Comparison of ENCODE assay signal across 1 cellular context in the genomic region with DNA sequence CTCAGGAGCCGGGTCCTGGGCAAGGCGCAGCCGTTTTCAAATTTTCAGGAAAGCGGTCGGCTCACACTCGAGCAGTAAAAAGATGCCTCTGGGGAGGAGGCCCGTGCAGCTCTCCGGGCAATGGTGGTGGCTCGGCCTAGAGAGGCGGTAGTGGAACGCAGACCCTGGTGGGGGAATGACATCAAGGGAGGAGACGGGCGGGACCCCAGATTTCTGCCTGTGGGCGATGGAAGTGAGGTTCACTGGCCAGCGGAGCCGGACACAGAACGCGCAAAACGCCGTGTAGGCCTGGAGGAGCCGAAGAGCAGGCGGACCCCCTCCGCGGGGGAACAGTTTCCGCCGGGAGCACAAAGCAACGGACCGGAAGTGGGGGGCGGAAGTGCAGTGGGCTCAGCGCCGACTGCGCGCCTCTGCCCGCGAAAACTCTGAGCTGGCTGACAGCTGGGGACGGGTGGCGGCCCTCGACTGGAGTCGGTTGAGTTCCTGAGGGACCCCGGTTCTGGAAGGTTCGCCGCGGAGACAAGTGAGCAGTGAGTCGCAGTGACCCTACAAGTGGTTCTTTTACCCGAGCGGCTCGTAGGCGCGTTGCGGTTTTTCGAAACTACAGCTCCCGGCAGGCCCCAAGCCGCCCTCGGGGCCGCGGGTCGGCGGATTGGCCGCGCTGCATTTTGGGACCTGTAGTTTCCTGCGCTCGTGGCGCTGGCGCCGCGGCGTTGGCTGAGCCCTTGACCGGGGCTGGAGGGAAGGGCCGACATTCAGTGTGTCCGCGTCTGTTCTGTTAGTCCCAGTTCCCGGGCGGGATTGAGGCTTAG.
TF ChIP-seq lines count a peak whose summit lies in the region.

RTEL1 (plus strand) TSS at position 376 of the 812 bp plus-strand sequence. CDS start 1,091 bp downstream, outside the sequence.

TF ChIP-seq in GM12878, 131 proteins besides CTCF, POLR2A, EP300 and RAD21 (continued from another document):
- TF ChIP-seq ATF3 (IDR thresholded peaks at IDR 0.05; ENCODE audit: borderline replicate concordance, extremely low read depth, low read depth, low read length): no peak
- no peak for TF ChIP-seq SUZ12 (IDR thresholded peaks at IDR 0.05; ENCODE audit: unreplicated experiment)
- peak; percentile 42; the same call in 1 of the 2 replicates for TF ChIP-seq ATF7 (IDR thresholded peaks at IDR 0.05; ENCODE audit: low read depth)
- peak; percentile 93 for TF ChIP-seq RUNX3 (IDR thresholded peaks at IDR 0.05; ENCODE audit: low read length)
- TF ChIP-seq MYB (IDR thresholded peaks at IDR 0.05; ENCODE audit: borderline replicate concordance, low read depth, low read length): no peak
- TF ChIP-seq ZNF207 (IDR thresholded peaks at IDR 0.05; ENCODE audit: borderline replicate concordance): peak; percentile 97
- TF ChIP-seq, protein P1, sequence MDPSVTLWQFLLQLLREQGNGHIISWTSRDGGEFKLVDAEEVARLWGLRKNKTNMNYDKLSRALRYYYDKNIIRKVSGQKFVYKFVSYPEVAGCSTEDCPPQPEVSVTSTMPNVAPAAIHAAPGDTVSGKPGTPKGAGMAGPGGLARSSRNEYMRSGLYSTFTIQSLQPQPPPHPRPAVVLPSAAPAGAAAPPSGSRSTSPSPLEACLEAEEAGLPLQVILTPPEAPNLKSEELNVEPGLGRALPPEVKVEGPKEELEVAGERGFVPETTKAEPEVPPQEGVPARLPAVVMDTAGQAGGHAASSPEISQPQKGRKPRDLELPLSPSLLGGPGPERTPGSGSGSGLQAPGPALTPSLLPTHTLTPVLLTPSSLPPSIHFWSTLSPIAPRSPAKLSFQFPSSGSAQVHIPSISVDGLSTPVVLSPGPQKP (IDR thresholded peaks at IDR 0.05; ENCODE audit: low read depth, low read length): peak; percentile 78
- no peak; the same call in 1 of the 2 replicates for TF ChIP-seq ZNF622 (IDR thresholded peaks at IDR 0.05)
- no peak for TF ChIP-seq CUX1 (IDR thresholded peaks at IDR 0.05; ENCODE audit: insufficient replicate concordance, low read depth, low read length)
- peak; percentile 94 for TF ChIP-seq NR2C1 (IDR thresholded peaks at IDR 0.05)
- TF ChIP-seq, protein P2, sequence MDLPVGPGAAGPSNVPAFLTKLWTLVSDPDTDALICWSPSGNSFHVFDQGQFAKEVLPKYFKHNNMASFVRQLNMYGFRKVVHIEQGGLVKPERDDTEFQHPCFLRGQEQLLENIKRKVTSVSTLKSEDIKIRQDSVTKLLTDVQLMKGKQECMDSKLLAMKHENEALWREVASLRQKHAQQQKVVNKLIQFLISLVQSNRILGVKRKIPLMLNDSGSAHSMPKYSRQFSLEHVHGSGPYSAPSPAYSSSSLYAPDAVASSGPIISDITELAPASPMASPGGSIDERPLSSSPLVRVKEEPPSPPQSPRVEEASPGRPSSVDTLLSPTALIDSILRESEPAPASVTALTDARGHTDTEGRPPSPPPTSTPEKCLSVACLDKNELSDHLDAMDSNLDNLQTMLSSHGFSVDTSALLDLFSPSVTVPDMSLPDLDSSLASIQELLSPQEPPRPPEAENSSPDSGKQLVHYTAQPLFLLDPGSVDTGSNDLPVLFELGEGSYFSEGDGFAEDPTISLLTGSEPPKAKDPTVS (IDR thresholded peaks at IDR 0.05; ENCODE audit: low read depth, low read length): 0 out of 2 replicates have a peak, but pooled peaks have one; percentile 16
- no peak for TF ChIP-seq KAT2A (conservative IDR thresholded peaks at IDR 0.05; ENCODE audit: control insufficient read depth, low read depth, low read length)
- TF ChIP-seq CHD4 (IDR thresholded peaks at IDR 0.05): no peak
- TF ChIP-seq, protein P3, sequence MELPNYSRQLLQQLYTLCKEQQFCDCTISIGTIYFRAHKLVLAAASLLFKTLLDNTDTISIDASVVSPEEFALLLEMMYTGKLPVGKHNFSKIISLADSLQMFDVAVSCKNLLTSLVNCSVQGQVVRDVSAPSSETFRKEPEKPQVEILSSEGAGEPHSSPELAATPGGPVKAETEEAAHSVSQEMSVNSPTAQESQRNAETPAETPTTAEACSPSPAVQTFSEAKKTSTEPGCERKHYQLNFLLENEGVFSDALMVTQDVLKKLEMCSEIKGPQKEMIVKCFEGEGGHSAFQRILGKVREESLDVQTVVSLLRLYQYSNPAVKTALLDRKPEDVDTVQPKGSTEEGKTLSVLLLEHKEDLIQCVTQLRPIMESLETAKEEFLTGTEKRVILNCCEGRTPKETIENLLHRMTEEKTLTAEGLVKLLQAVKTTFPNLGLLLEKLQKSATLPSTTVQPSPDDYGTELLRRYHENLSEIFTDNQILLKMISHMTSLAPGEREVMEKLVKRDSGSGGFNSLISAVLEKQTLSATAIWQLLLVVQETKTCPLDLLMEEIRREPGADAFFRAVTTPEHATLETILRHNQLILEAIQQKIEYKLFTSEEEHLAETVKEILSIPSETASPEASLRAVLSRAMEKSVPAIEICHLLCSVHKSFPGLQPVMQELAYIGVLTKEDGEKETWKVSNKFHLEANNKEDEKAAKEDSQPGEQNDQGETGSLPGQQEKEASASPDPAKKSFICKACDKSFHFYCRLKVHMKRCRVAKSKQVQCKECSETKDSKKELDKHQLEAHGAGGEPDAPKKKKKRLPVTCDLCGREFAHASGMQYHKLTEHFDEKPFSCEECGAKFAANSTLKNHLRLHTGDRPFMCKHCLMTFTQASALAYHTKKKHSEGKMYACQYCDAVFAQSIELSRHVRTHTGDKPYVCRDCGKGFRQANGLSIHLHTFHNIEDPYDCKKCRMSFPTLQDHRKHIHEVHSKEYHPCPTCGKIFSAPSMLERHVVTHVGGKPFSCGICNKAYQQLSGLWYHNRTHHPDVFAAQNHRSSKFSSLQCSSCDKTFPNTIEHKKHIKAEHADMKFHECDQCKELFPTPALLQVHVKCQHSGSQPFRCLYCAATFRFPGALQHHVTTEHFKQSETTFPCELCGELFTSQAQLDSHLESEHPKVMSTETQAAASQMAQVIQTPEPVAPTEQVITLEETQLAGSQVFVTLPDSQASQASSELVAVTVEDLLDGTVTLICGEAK (IDR thresholded peaks at IDR 0.05; ENCODE audit: borderline replicate concordance): peak; percentile 99
- TF ChIP-seq PML (IDR thresholded peaks at IDR 0.05; ENCODE audit: low read length): peak; percentile 58; the same call in 1 of the 2 replicates
- no peak for TF ChIP-seq MYC (IDR thresholded peaks at IDR 0.05; ENCODE audit: insufficient read depth, insufficient read length, insufficient replicate concordance, low read length, severe bottlenecking)
- TF ChIP-seq CREM (IDR thresholded peaks at IDR 0.05; ENCODE audit: low read depth): peak; percentile 85; the same call in 1 of the 2 replicates
- no peak for TF ChIP-seq ASH2L (IDR thresholded peaks at IDR 0.05; ENCODE audit: borderline replicate concordance, low read depth)
- no peak for TF ChIP-seq RCOR1 (conservative IDR thresholded peaks at IDR 0.05; ENCODE audit: low read depth, low read length)
- no peak for TF ChIP-seq CEBPZ (IDR thresholded peaks at IDR 0.05; ENCODE audit: low read depth, low read length)
- peak; percentile 5; the same call in 1 of the 2 replicates for TF ChIP-seq CHD2 (IDR thresholded peaks at IDR 0.05; ENCODE audit: borderline replicate concordance, low read depth, low read length)
- TF ChIP-seq SRF (IDR thresholded peaks at IDR 0.05; ENCODE audit: low read depth in 2 of 2, low read length in 2 of 2): peak; percentile 29 to 89; a peak in 3 of 4 replicates
- no peak for TF ChIP-seq RBBP5 (conservative IDR thresholded peaks at IDR 0.05)
- TF ChIP-seq IRF4 (IDR thresholded peaks at IDR 0.05; ENCODE audit: low read depth, low read length): peak; percentile 59; the same call in 1 of the 2 replicates
- peak; percentile 89 for TF ChIP-seq SREBF1 (IDR thresholded peaks at IDR 0.05; ENCODE audit: low read length)
